Comparison of ENCODE assay signal across 22 cellular contexts in genomic region chr20:10178727-10179313, GRCh38. TPM values are rescaled to one million over a fixed set of nuclear protein-coding genes. Genes with fewer than 3 reads are reported as not detected.
"Had no signal": no experiment of that assay in that cellular context is flagged by ENCODE, and none has a peak within 500 bp of the region (broad histone marks: within the 10 kb centered on the region; RNA-seq: fewer than 3 reads in every experiment).

No MANE protein-coding gene starts in this region.

- DNase-seq: activated CD4-positive, alpha-beta memory T cell treated with anti-CD3 and anti-CD28 coated beads for 36 hours; activated CD4-positive, alpha-beta T cell treated with anti-CD3 and anti-CD28 coated beads, Interleukin-2, amount 10 ng/mL, durations not matched to agents 24 days and 14 days; activated CD4-positive, CD25-positive, alpha-beta regulatory T cell treated with anti-CD3 and anti-CD28 coated beads, Interleukin-2, amount 50 U/mL, for 72 hours; activated CD8-positive, alpha-beta memory T cell treated with anti-CD3 and anti-CD28 coated beads, Interleukin-2, amount 50 U/mL, for 4 hours; activated gamma-delta T cell treated with Interleukin-2 at 50 U/mL for 16 hours; activated naive CD4-positive, alpha-beta T cell treated with anti-CD3 and anti-CD28 coated beads, Interleukin-2, amount 50 U/mL, for 16 hours; activated T-cell treated with anti-CD3 and anti-CD28 coated beads, Interleukin-2, amount 50 U/mL, for 24 hours; amniotic stem cell; cortex of kidney; effector memory CD8-positive, alpha-beta T cell; foreskin fibroblast; heart left ventricle; immature natural killer cell; naive B cell; stimulated activated CD4-positive, alpha-beta T cell treated with anti-CD3 and anti-CD28 coated beads, Interleukin-4, amount 100 ng/mL, for 1 hour; stimulated activated naive CD8-positive, alpha-beta T cell treated with anti-CD3 and anti-CD28 coated beads, Interleukin-15, Interleukin-2, amounts not matched to agents 100 U/mL and 50 U/mL, for 24 hours; T-helper 9 cell; upper lobe of left lung had no signal

- H3K36me3 Mint-ChIP-seq: activated CD4-positive, alpha-beta memory T cell treated with anti-CD3 and anti-CD28 coated beads for 36 hours; immature natural killer cell; mesothelial cell of epicardium; naive B cell had no signal

- ATAC-seq: effector memory CD8-positive, alpha-beta T cell; heart left ventricle; stimulated activated naive CD8-positive, alpha-beta T cell treated with anti-CD3 and anti-CD28 coated beads, Interleukin-15, Interleukin-2, amounts not matched to agents 100 U/mL and 50 U/mL, for 24 hours had no signal

- H3K9me3 Mint-ChIP-seq: activated CD4-positive, alpha-beta memory T cell treated with anti-CD3 and anti-CD28 coated beads for 36 hours; activated CD4-positive, alpha-beta T cell treated with anti-CD3 and anti-CD28 coated beads, Interleukin-2, amount 10 ng/mL, durations not matched to agents 24 days and 14 days; activated T-cell treated with anti-CD3 and anti-CD28 coated beads, Interleukin-2, amount 50 U/mL, for 24 hours; effector memory CD8-positive, alpha-beta T cell; immature natural killer cell; mesothelial cell of epicardium; T-helper 1 cell treated with Interleukin-12 subunit alpha and Interleukin-12 subunit beta and Interleukin-4 antibody, amounts not matched to agents 30 μg/mL and 1 μg/mL, for 36 hours had no signal

- H3K4me1 Mint-ChIP-seq: activated CD4-positive, alpha-beta T cell treated with anti-CD3 and anti-CD28 coated beads, Interleukin-2, amount 10 ng/mL, durations not matched to agents 24 days and 14 days; immature natural killer cell; mesothelial cell of epicardium; naive B cell had no signal

- H3K27ac Mint-ChIP-seq: activated CD4-positive, alpha-beta memory T cell treated with anti-CD3 and anti-CD28 coated beads for 36 hours; activated CD4-positive, alpha-beta T cell treated with anti-CD3 and anti-CD28 coated beads, Interleukin-2, amount 10 ng/mL, durations not matched to agents 24 days and 14 days; activated T-cell treated with anti-CD3 and anti-CD28 coated beads, Interleukin-2, amount 50 U/mL, for 24 hours; effector memory CD8-positive, alpha-beta T cell; immature natural killer cell; mesothelial cell of epicardium; naive B cell; T-helper 1 cell treated with Interleukin-12 subunit alpha and Interleukin-12 subunit beta and Interleukin-4 antibody, amounts not matched to agents 30 μg/mL and 1 μg/mL, for 36 hours had no signal

- H3K4me3 Mint-ChIP-seq: activated CD4-positive, alpha-beta memory T cell treated with anti-CD3 and anti-CD28 coated beads for 36 hours; activated CD4-positive, alpha-beta T cell treated with anti-CD3 and anti-CD28 coated beads, Interleukin-2, amount 10 ng/mL, durations not matched to agents 24 days and 14 days; activated T-cell treated with anti-CD3 and anti-CD28 coated beads, Interleukin-2, amount 50 U/mL, for 24 hours; effector memory CD8-positive, alpha-beta T cell; immature natural killer cell; mesothelial cell of epicardium; naive B cell; T-helper 1 cell treated with Interleukin-12 subunit alpha and Interleukin-12 subunit beta and Interleukin-4 antibody, amounts not matched to agents 30 μg/mL and 1 μg/mL, for 36 hours had no signal

- FAIRE-seq: TTC549 had no signal

RNA-seq across cellular contexts. Expression of gene SNAP25, which starts 39.8 kb away (rescaled TPM):
- total RNA-seq: pulmonary artery endothelial cell had no signal
